ENCODE assay signal across 9 cellular contexts in genomic region chr11:12599408-12600143, GRCh38.
A peak's percentile ranks its signal among the peaks of the same experiment; 100 is the strongest.
DNase-seq lines count a peak whose midpoint lies in the region; ATAC-seq, FAIRE-seq and TF ChIP-seq lines count a peak whose summit lies in the region.
"Had no signal": no experiment of that assay in that cellular context is flagged by ENCODE, and none has a peak within 500 bp of the region (broad histone marks: within the 10 kb centered on the region; RNA-seq: fewer than 3 reads in every experiment).

No MANE protein-coding gene starts in this region.

- no peaks in the 10 kb centered on the region for H3K9me3 Mint-ChIP-seq in stimulated activated effector memory CD8-positive, alpha-beta T cell treated with anti-CD3 and anti-CD28 coated beads, Interleukin-12 subunit alpha, Interleukin-12 subunit beta, amount 100 ng/mL, for 72 hours

- POLR2A ChIA-PET in K562 (lab: Yijun Ruan, JAX), result interaction anchor here (0.6 to 1.5 kb wide), 5 partner anchors 11 to 201 kb away, joined by 3 to 7 read pairs (median 4); no protein-coding TSS in a partner anchor

- no peak overlapping the region for H3K4me3 ChIP-seq in GM06990 (replicated peaks; ENCODE audit: low read depth, low read length)
- H3K4me3 ChIP-seq in K562, result no peak overlapping the region

- no peaks in the 10 kb centered on the region for H3K79me2 ChIP-seq in K562 (ENCODE audit: control insufficient read depth, insufficient read depth, low read length)

- H3K27me3 ChIP-seq in GM06990 (replicated peaks; ENCODE audit: control insufficient read depth, insufficient read depth, low read length) (no peaks in the 10 kb centered on the region), K562 (ENCODE audit: control insufficient read depth in 2 of 2, insufficient read depth in 2 of 2, low read length in 2 of 2) (no peaks in the 10 kb centered on the region)

- H3K9me3 ChIP-seq in K562 (replicated peaks; ENCODE audit: control insufficient read depth, insufficient read depth, low read depth, low read length), result no peaks in the 10 kb centered on the region

- no TSS peak for BruUV-seq in K562 (replicated peaks; lab: Mats Ljungman, UMichigan)

- no peak for TF ChIP-seq EP300 in K562 (IDR thresholded peaks at IDR 0.05; ENCODE audit: low read length)

- intact Hi-C loops in K562 (cut with micrococcal nuclease), result loop anchor here (1.0 to 5.0 kb wide), 4 partner anchors 73 to 289 kb away; partner anchors contain the start of gene TEAD1

- no peaks in the 10 kb centered on the region for H4K20me1 ChIP-seq in K562 (replicated peaks; ENCODE audit: control insufficient read depth, insufficient read depth, low read length)

- ATAC-seq in HG03175 (IDR thresholded peaks at IDR 0.05; ENCODE audit: unreplicated experiment) (peak; percentile 79), K562 (peak; percentile 93), left lobe of liver (peak; percentile 96), HG03280 (IDR thresholded peaks at IDR 0.05; ENCODE audit: unreplicated experiment) (no peak), GM21447 (IDR thresholded peaks at IDR 0.05; ENCODE audit: unreplicated experiment) (no peak)
- peak; percentile 57 for ATAC-seq in stimulated activated effector memory CD8-positive, alpha-beta T cell treated with anti-CD3 and anti-CD28 coated beads, Interleukin-12 subunit alpha, Interleukin-12 subunit beta, amount 100 ng/mL, for 72 hours

- no peak overlapping the region; the same call in 1 of the 2 replicates for H3K4me2 ChIP-seq in K562 (ENCODE audit: insufficient read depth, low read length)

- no peak overlapping the region; a peak in 1 of 4 replicates for H3K9ac ChIP-seq in K562 (ENCODE audit: insufficient read depth in 1 of 2, low read depth in 2 of 2, low read length in 2 of 2)

- H3K9me1 ChIP-seq in K562 (ENCODE audit: control insufficient read depth, insufficient read depth, low read length), result no peaks in the 10 kb centered on the region

- TF ChIP-seq POLR2A in K562 (conservative IDR thresholded peaks at IDR 0.05), result no peak

- CTCF ChIA-PET in K562 (lab: Yijun Ruan, JAX; ENCODE audit: low intra/inter-chr PET ratio), result interaction anchor here (0.7 kb wide), 1 partner anchor 215 kb away, joined by 3 read pairs; no protein-coding TSS in a partner anchor

- H2AFZ ChIP-seq in K562 (ENCODE audit: low read depth, low read length), result peak overlapping the region; percentile 88

- peak; percentile 95 for TF ChIP-seq CTCF in GM06990 (IDR thresholded peaks at IDR 0.05; ENCODE audit: insufficient read depth, low read length, poor library complexity, severe bottlenecking)
- peak; percentile 81 to 93 (median 85) for TF ChIP-seq CTCF in K562 (IDR thresholded peaks at IDR 0.05 in 2 of 3, conservative IDR thresholded peaks at IDR 0.05 in 1 of 3; ENCODE audit: insufficient read depth in 2 of 3, low read depth in 1 of 3, low read length in 3 of 3)

- H3K36me3 Mint-ChIP-seq in stimulated activated effector memory CD8-positive, alpha-beta T cell treated with anti-CD3 and anti-CD28 coated beads, Interleukin-12 subunit alpha, Interleukin-12 subunit beta, amount 100 ng/mL, for 72 hours, result no peaks in the 10 kb centered on the region
- H3K36me3 Mint-ChIP-seq: naive B cell had no signal

- H3K27ac ChIP-seq in K562 (ENCODE audit: extremely low read depth, low read depth, low read length), result no peak overlapping the region; the same call in 2 of the 3 replicates

- FAIRE-seq in K562 (lab: Jason Lieb, UNC), result peak; percentile 54

- H3K4me1 ChIP-seq in K562 (replicated peaks in 1 of 2; ENCODE audit: control insufficient read depth in 2 of 2, insufficient read depth in 2 of 2, low read length in 2 of 2), result peaks cover 4 to 27% of the 10 kb centered on the region in 2 experiments

- peaks cover 15% of the 10 kb centered on the region for H3K4me1 Mint-ChIP-seq in stimulated activated effector memory CD8-positive, alpha-beta T cell treated with anti-CD3 and anti-CD28 coated beads, Interleukin-12 subunit alpha, Interleukin-12 subunit beta, amount 100 ng/mL, for 72 hours
- H3K4me1 Mint-ChIP-seq: naive B cell had no signal

- no peak overlapping the region for H3K4me3 Mint-ChIP-seq in stimulated activated effector memory CD8-positive, alpha-beta T cell treated with anti-CD3 and anti-CD28 coated beads, Interleukin-12 subunit alpha, Interleukin-12 subunit beta, amount 100 ng/mL, for 72 hours
- H3K4me3 Mint-ChIP-seq: naive B cell had no signal

- in situ Hi-C loops in K562 (cut with MboI), result loop anchor here (5.0 kb wide), 1 partner anchor 283 kb away; no protein-coding TSS in a partner anchor

- H3K36me3 ChIP-seq in GM06990 (ENCODE audit: control insufficient read depth, insufficient read depth, low read length) (no peaks in the 10 kb centered on the region), K562 (ENCODE audit: control insufficient read depth, insufficient read depth, low read length) (no peaks in the 10 kb centered on the region)

- H3K27ac Mint-ChIP-seq in stimulated activated effector memory CD8-positive, alpha-beta T cell treated with anti-CD3 and anti-CD28 coated beads, Interleukin-12 subunit alpha, Interleukin-12 subunit beta, amount 100 ng/mL, for 72 hours, result no peak overlapping the region
- H3K27ac Mint-ChIP-seq: naive B cell had no signal

- DNase-seq in GM06990 (ENCODE audit: extremely low read depth, insufficient read length) (peak; percentile 20), SHP77 treated with DMSO at 0.1 percent for 48 hours (lab: John Stamatoyannopoulos, UW) (peak; percentile 85), K562 (ENCODE audit: extremely low read depth in 1 of 4, low spot score in 3 of 4) (peak; percentile 62 to 80 (median 66)), left lobe of liver (ENCODE audit: low spot score) (peak; percentile 80)
- DNase-seq in stimulated activated effector memory CD8-positive, alpha-beta T cell treated with anti-CD3 and anti-CD28 coated beads, Interleukin-12 subunit alpha, Interleukin-12 subunit beta, amount 100 ng/mL, for 72 hours (ENCODE audit: low spot score in 2 of 2), result peak; percentile 32 to 68
- DNase-seq: naive B cell had no signal

- TF ChIP-seq RAD21 in K562 (CRISPR knock-in tag; conservative IDR thresholded peaks at IDR 0.05 in 1 of 2, IDR thresholded peaks at IDR 0.05 in 1 of 2), result peak; percentile 67 to 87

- 6% methylated on average over 14 of the region's 15 CpGs for WGBS in K562 (ENCODE audit: insufficient coverage, low coverage, missing lambda C conversion rate)

TF ChIP-seq in K562, 482 proteins besides CTCF, POLR2A, EP300 and RAD21 (continues in another document):
- TF ChIP-seq HCFC1 (IDR thresholded peaks at IDR 0.05; ENCODE audit: low read depth, low read length) (0 out of 2 replicates have a peak, but pooled peaks have one; percentile 27), NCOR1 (IDR thresholded peaks at IDR 0.05) (no peak), ZNF76 (CRISPR knock-in tag; IDR thresholded peaks at IDR 0.05; ENCODE audit: borderline replicate concordance) (no peak), GABPA (tag; conservative IDR thresholded peaks at IDR 0.05; ENCODE audit: low read depth) (no peak), CREM (IDR thresholded peaks at IDR 0.05; ENCODE audit: low read depth) (no peak), CEBPG (CRISPR knock-in tag; IDR thresholded peaks at IDR 0.05) (peak; percentile 67), CEBPG (tag; conservative IDR thresholded peaks at IDR 0.05 in 1 of 2, IDR thresholded peaks at IDR 0.05 in 1 of 2) (peak; percentile 58 to 65; a peak in 3 of 4 replicates), MTA3 (IDR thresholded peaks at IDR 0.05; ENCODE audit: borderline replicate concordance) (no peak), ATF3 (IDR thresholded peaks at IDR 0.05) (0 out of 2 replicates have a peak, but pooled peaks have one; percentile 11), ATF3 (CRISPR knock-in tag; conservative IDR thresholded peaks at IDR 0.05) (no peak), CEBPB (tag; IDR thresholded peaks at IDR 0.05) (peak; percentile 62), L3MBTL2 (IDR thresholded peaks at IDR 0.05) (peak; percentile 49), ZNF316 (IDR thresholded peaks at IDR 0.05) (no peak), RCOR1 (IDR thresholded peaks at IDR 0.05; ENCODE audit: borderline replicate concordance in 1 of 2, low read depth in 2 of 2, low read length in 2 of 2) (peak in 1 of 2 experiments; percentile 17; a peak in 1 of 4 replicates), CBX3 (IDR thresholded peaks at IDR 0.05; ENCODE audit: borderline replicate concordance in 1 of 2, low read length in 2 of 2) (peak in 1 of 2 experiments; percentile 23; a peak in 1 of 3 replicates), ZNF384 (IDR thresholded peaks at IDR 0.05; ENCODE audit: low read depth, low read length) (0 out of 2 replicates have a peak, but pooled peaks have one; percentile 30), NELFE (IDR thresholded peaks at IDR 0.05; ENCODE audit: insufficient read depth, insufficient read length) (no peak)

Comparison
In these comparisons a context has a peak if more than half of its experiments do, and no peak if none do; other contexts are left out.
1. DNase-seq: peak in every context shown above with its lines; median percentile 85 in SHP77 treated with DMSO at 0.1 percent for 48 hours; 80 in left lobe of liver; 66 in K562; 50 in stimulated activated effector memory CD8-positive, alpha-beta T cell treated with anti-CD3 and anti-CD28 coated beads, Interleukin-12 subunit alpha, Interleukin-12 subunit beta, amount 100 ng/mL, for 72 hours; 20 in GM06990.
2. ATAC-seq: peak in HG03175 (single experiment), K562 (single experiment), left lobe of liver (single experiment) and stimulated activated effector memory CD8-positive, alpha-beta T cell treated with anti-CD3 and anti-CD28 coated beads, Interleukin-12 subunit alpha, Interleukin-12 subunit beta, amount 100 ng/mL, for 72 hours (single experiment); none in HG03280 (single experiment) and GM21447 (single experiment).